1 cellular context compared by ENCODE assay signal in the genomic region with DNA sequence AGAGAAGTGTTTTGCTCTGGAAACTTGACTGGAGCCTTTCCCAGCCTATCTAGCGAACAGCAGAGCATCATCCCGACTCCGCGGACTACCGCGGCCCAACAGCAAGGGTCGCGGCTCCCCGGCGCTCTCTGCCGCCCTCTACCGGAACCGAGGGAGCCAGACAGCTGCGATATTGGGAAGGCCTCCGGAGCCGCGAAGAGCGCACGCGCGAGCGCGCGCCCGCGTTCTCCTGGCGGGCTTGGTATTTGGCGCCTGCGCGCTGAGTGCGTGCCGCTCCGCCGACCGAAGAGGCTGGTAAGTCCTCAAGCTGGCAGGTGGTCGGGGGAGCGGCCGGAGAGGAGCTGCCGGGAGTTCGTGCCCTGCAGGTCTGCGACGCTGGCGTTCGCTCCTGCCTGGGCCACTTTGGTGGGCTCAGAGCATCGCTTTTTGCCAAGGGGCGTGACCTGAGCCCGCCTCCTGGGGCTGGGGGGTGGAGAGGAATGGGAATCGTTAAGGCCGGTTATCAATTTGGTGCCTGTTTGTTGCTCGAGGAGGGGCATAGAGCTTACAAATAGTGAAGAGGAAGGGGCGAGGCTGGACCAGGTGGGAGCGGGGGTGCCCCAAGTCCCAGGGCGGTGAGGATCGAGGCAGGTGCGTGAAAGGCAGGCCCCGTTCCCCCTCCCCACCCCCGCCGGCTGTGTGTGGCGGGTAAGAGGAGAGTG.
TF ChIP-seq lines count a peak whose summit lies in the region.

TMEM106C (plus strand) TSS at position 257 of the 701 bp plus-strand sequence. CDS start 641 bp downstream, outside the sequence.

TF ChIP-seq in K562, 482 proteins besides CTCF, POLR2A, EP300 and RAD21 (continued from another document and continues in another):
- TF ChIP-seq ZBTB2 (IDR thresholded peaks at IDR 0.05) (peak; percentile 80; the same call in 1 of the 2 replicates), DACH1 (IDR thresholded peaks at IDR 0.05; ENCODE audit: partially characterized antibody) (peak; percentile 15), NEUROD1 (IDR thresholded peaks at IDR 0.05; ENCODE audit: borderline replicate concordance, low read depth, low read length, partially characterized antibody) (peak; percentile 16), KLF13 (tag; IDR thresholded peaks at IDR 0.05; ENCODE audit: borderline replicate concordance, low read depth) (peak; percentile 50; the same call in 1 of the 2 replicates), RFX1 (IDR thresholded peaks at IDR 0.05) (no peak), JUND (IDR thresholded peaks at IDR 0.05; ENCODE audit: borderline replicate concordance, low read depth, low read length) (peak; percentile 31; the same call in 1 of the 2 replicates), JUND (tag; IDR thresholded peaks at IDR 0.05; ENCODE audit: borderline replicate concordance, low read depth, low read length) (no peak), L3MBTL2 (IDR thresholded peaks at IDR 0.05) (peak; percentile 84), MIER1 (IDR thresholded peaks at IDR 0.05; ENCODE audit: low read depth) (no peak), ZNF12 (CRISPR knock-in tag; IDR thresholded peaks at IDR 0.05) (peak; percentile 16; the same call in 1 of the 2 replicates), PHF21A (IDR thresholded peaks at IDR 0.05; ENCODE audit: borderline replicate concordance, low read depth) (no peak), POLR2B (IDR thresholded peaks at IDR 0.05; ENCODE audit: low read depth, partially characterized antibody) (no peak), PATZ1 (CRISPR knock-in tag; IDR thresholded peaks at IDR 0.05; ENCODE audit: borderline replicate concordance) (no peak), DMBX1 (CRISPR knock-in tag; IDR thresholded peaks at IDR 0.05; ENCODE audit: borderline replicate concordance) (no peak), SAFB2 (IDR thresholded peaks at IDR 0.05; ENCODE audit: borderline replicate concordance, low read depth, low read length, severe bottlenecking) (no peak), FIP1L1 (IDR thresholded peaks at IDR 0.05; ENCODE audit: low read depth, low read length, poor library complexity, severe bottlenecking) (no peak), ZNF277 (CRISPR knock-in tag; IDR thresholded peaks at IDR 0.05; ENCODE audit: borderline replicate concordance) (no peak), HMGN3 (IDR thresholded peaks at IDR 0.05; ENCODE audit: borderline replicate concordance, extremely low read depth, insufficient read length, low read depth, low read length) (peak; percentile 63), ZNF57 (CRISPR knock-in tag; IDR thresholded peaks at IDR 0.05) (no peak), CCAR2 (IDR thresholded peaks at IDR 0.05; ENCODE audit: low read depth, low read length) (no peak), ZBTB49 (CRISPR knock-in tag; IDR thresholded peaks at IDR 0.05; ENCODE audit: borderline replicate concordance) (no peak), UBTF (IDR thresholded peaks at IDR 0.05; ENCODE audit: borderline replicate concordance in 1 of 2, low read depth in 2 of 2, low read length in 2 of 2) (0 out of 4 replicates have a peak, but pooled peaks of 1 of the 2 experiments have one; percentile 29), ETS1 (conservative IDR thresholded peaks at IDR 0.05; ENCODE audit: control insufficient read depth, low read depth, low read length) (no peak), CREB1 (IDR thresholded peaks at IDR 0.05) (no peak), CREB1 (CRISPR knock-in tag; IDR thresholded peaks at IDR 0.05) (no peak; the same call in 1 of the 2 replicates)
- TF ChIP-seq, protein P1, sequence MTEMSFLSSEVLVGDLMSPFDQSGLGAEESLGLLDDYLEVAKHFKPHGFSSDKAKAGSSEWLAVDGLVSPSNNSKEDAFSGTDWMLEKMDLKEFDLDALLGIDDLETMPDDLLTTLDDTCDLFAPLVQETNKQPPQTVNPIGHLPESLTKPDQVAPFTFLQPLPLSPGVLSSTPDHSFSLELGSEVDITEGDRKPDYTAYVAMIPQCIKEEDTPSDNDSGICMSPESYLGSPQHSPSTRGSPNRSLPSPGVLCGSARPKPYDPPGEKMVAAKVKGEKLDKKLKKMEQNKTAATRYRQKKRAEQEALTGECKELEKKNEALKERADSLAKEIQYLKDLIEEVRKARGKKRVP (CRISPR knock-in tag; IDR thresholded peaks at IDR 0.05): no peak
- TF ChIP-seq, protein P2, sequence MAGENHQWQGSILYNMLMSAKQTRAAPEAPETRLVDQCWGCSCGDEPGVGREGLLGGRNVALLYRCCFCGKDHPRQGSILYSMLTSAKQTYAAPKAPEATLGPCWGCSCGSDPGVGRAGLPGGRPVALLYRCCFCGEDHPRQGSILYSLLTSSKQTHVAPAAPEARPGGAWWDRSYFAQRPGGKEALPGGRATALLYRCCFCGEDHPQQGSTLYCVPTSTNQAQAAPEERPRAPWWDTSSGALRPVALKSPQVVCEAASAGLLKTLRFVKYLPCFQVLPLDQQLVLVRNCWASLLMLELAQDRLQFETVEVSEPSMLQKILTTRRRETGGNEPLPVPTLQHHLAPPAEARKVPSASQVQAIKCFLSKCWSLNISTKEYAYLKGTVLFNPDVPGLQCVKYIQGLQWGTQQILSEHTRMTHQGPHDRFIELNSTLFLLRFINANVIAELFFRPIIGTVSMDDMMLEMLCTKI (IDR thresholded peaks at IDR 0.05; ENCODE audit: partially characterized antibody): no peak
